29 cellular contexts compared by ENCODE assay signal in the genomic region with DNA sequence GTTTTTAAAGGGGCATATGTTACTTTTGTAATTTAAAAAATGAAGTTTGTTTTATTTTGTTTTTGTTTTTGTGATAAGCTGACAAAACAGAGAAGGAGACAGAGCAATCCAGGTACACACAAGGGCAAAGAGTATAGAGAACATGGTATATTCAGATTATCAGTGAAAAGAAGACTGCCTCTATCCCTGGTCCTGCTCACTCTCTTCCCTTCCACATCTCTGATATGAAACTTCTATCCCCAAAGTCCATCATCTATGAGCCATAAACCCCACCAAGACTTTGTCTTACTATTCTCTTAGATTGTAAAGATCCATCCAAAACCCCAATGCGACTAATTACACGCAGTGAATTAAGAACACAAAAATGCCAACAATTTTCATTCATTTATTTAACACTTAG.
"Had no signal": no experiment of that assay in that cellular context is flagged by ENCODE, and none has a peak within 500 bp of the region (broad histone marks: within the 10 kb centered on the region; RNA-seq: fewer than 3 reads in every experiment).

No MANE protein-coding gene starts in this region.

- H2AFZ ChIP-seq: neural progenitor cell, parathyroid adenoma had no signal

- DNase-seq: naive thymus-derived CD4-positive, alpha-beta T cell; natural killer cell; occipital lobe; ovary; psoas muscle; right cardiac atrium; spleen; stimulated activated CD4-positive, alpha-beta T cell treated with anti-CD3 and anti-CD28 coated beads, Interleukin-12 subunit alpha, Interleukin-12 subunit beta, amount 100 ng/mL, for 4 hours; stimulated activated CD4-positive, alpha-beta T cell treated with anti-CD3 and anti-CD28 coated beads, Interleukin-1b, Interleukin-23, amount 100 ng/mL, for 48 hours; stimulated activated CD4-positive, alpha-beta T cell treated with anti-CD3 and anti-CD28 coated beads, Interleukin-4, amount 100 ng/mL, for 1 hour; stimulated activated CD4-positive, alpha-beta T cell treated with anti-CD3 and anti-CD28 coated beads, Interleukin-4, amount 100 ng/mL, for 4 hours; stimulated activated CD8-positive, alpha-beta memory T cell treated with anti-CD3 and anti-CD28 coated beads, Interleukin-4, amount 100 ng/mL, for 48 hours; stimulated activated naive CD4-positive, alpha-beta T cell; stimulated activated naive CD8-positive, alpha-beta T cell treated with anti-CD3 and anti-CD28 coated beads, Interleukin-15, amount 100 ng/mL, for 72 hours; stimulated activated naive CD8-positive, alpha-beta T cell treated with anti-CD3 and anti-CD28 coated beads, Interleukin-15, Interleukin-2, amounts not matched to agents 100 U/mL and 50 U/mL, for 24 hours; substantia nigra; testis; tibial artery; trophoblast cell; upper lobe of left lung had no signal

- H3K9ac ChIP-seq: neural progenitor cell, parathyroid adenoma had no signal

- H3K4me1 ChIP-seq: testis had no signal

- ATAC-seq: naive thymus-derived CD4-positive, alpha-beta T cell; natural killer cell; psoas muscle; right cardiac atrium; sciatic nerve; stimulated activated memory B cell treated with anti-CD40 and anti-IgM and Interleukin-4, amounts not matched to agents 10 μg/mL and 1 μg/mL and 100 μg/mL, for 72 hours; stimulated activated naive CD8-positive, alpha-beta T cell treated with anti-CD3 and anti-CD28 coated beads, Interleukin-15, amount 100 ng/mL, for 72 hours; stimulated activated naive CD8-positive, alpha-beta T cell treated with anti-CD3 and anti-CD28 coated beads, Interleukin-15, Interleukin-2, amounts not matched to agents 100 U/mL and 50 U/mL, for 24 hours had no signal

- FAIRE-seq: urothelium cell line had no signal

- H3K9me3 ChIP-seq: ovary, psoas muscle, suprapubic skin, testis, tibial artery, upper lobe of left lung, vagina had no signal

- H3K36me3 ChIP-seq: neural progenitor cell, ovary, spleen, suprapubic skin, tibial artery, upper lobe of left lung, vagina had no signal

- H3K27ac ChIP-seq: neural progenitor cell, ovary, parathyroid adenoma, psoas muscle, skin epidermis, spleen, suprapubic skin, testis, tibial artery, upper lobe of left lung, vagina had no signal

- H3K4me2 ChIP-seq: neural progenitor cell, smooth muscle cell had no signal

- H3K27me3 ChIP-seq: neural progenitor cell, ovary, spleen, suprapubic skin, testis, tibial artery, upper lobe of left lung, vagina had no signal

- H3K4me3 ChIP-seq: neural progenitor cell, ovary, psoas muscle, skin epidermis, smooth muscle cell, spleen, suprapubic skin, testis, tibial artery, upper lobe of left lung, vagina had no signal
